ENCODE assay signal across 8 cellular contexts in genomic region chr2:94877129-94877528, GRCh38. TPM values are rescaled to one million over a fixed set of nuclear protein-coding genes. Genes with fewer than 3 reads are reported as not detected.
"Had no signal": no experiment of that assay in that cellular context is flagged by ENCODE, and none has a peak within 500 bp of the region (broad histone marks: within the 10 kb centered on the region; RNA-seq: fewer than 3 reads in every experiment).

No MANE protein-coding gene starts in this region.

- H3K27ac Mint-ChIP-seq: IgD-negative memory B cell had no signal

- ATAC-seq: HepG2, K562 had no signal

- H3K4me3 Mint-ChIP-seq: IgD-negative memory B cell had no signal

- H3K27ac ChIP-seq: HL-60 had no signal

- H3K9me3 Mint-ChIP-seq: IgD-negative memory B cell had no signal

- H3K4me1 Mint-ChIP-seq: IgD-negative memory B cell had no signal

- H3K4me3 ChIP-seq: K562 had no signal

- DNase-seq: IMR-90, KBM-7 had no signal

- H3K36me3 Mint-ChIP-seq: IgD-negative memory B cell had no signal

RNA-seq across cellular contexts. Expression of gene TEKT4, which starts 5.9 kb away (rescaled TPM):
- total RNA-seq: HepG2, HT-29, HT1080, IMR-90 had no signal
- polyA plus RNA-seq: HepG2, IgD-negative memory B cell, IMR-90 had no signal
